8 cellular contexts compared by ENCODE assay signal in genomic region chr1:20212685-20213331, GRCh38. TPM values are rescaled to one million over a fixed set of nuclear protein-coding genes. Genes with fewer than 3 reads are reported as not detected.
A peak's percentile ranks its signal among the peaks of the same experiment; 100 is the strongest.
DNase-seq lines count a peak whose midpoint lies in the region; ATAC-seq lines count a peak whose summit lies in the region.

No MANE protein-coding gene starts in this region.

- H3K4me3 ChIP-seq in H7 (ENCODE audit: insufficient read depth, low read depth, low read length): peak overlapping the region; percentile 4; the same call in 1 of the 2 replicates

- DNase-seq in AG08396 (ENCODE audit: low spot score) (peak; percentile 72), H7 (peak; percentile 91), NCI-H226 (peak; percentile 72), cerebellar cortex (ENCODE audit: low spot score) (peak; percentile 72), kidney tubule cell (ENCODE audit: low spot score) (peak; percentile 95)
- DNase-seq in activated CD4-positive, CD25-positive, alpha-beta regulatory T cell treated with anti-CD3 and anti-CD28 coated beads, Interleukin-2, amount 50 U/mL, for 72 hours: peak; percentile 53
- DNase-seq in stimulated activated CD4-positive, alpha-beta T cell treated with anti-CD3 and anti-CD28 coated beads, TNF-alpha, amount 100 ng/mL, for 1 hour (ENCODE audit: low read depth in 3 of 3, low spot score in 1 of 3): peak; percentile 7 to 28 (median 10)

- ATAC-seq in HG03039 (IDR thresholded peaks at IDR 0.05; ENCODE audit: unreplicated experiment): no peak

- H3K36me3 ChIP-seq in H7 (replicated peaks; ENCODE audit: control insufficient read depth, insufficient read depth, low read length): no peaks in the 10 kb centered on the region

- H3K27me3 ChIP-seq in H7 (ENCODE audit: control insufficient read depth, insufficient read depth, low read length): peaks cover 5% of the 10 kb centered on the region; the same call in 1 of the 2 replicates

RNA-seq across cellular contexts. Expression of gene PLA2G2C, which starts 26.5 kb away (rescaled TPM):
- 0.04 TPM in 1 of 2 replicates, not detected in the other for total RNA-seq in H7 (2014; rRNA removed; shearing (Covaris generic))

RNA-seq across cellular contexts. Expression of gene UBXN10, which starts 26.9 kb away (rescaled TPM):
- 0.73 and 1.4 TPM in 2 replicates for total RNA-seq in H7 (2014; rRNA removed; shearing (Covaris generic))

Comparison
In these comparisons a context has a peak if more than half of its experiments do, and no peak if none do; other contexts are left out.
1. DNase-seq: peak in every context shown above with its lines; median percentile 95 in kidney tubule cell; 91 in H7; 72 in AG08396; 72 in NCI-H226; 72 in cerebellar cortex; 53 in activated CD4-positive, CD25-positive, alpha-beta regulatory T cell treated with anti-CD3 and anti-CD28 coated beads, Interleukin-2, amount 50 U/mL, for 72 hours; 10 in stimulated activated CD4-positive, alpha-beta T cell treated with anti-CD3 and anti-CD28 coated beads, TNF-alpha, amount 100 ng/mL, for 1 hour.